In genomic region chr1:208212893-208213292, GRCh38 we compare ENCODE assay signal across 22 cellular contexts. TPM values are rescaled to one million over a fixed set of nuclear protein-coding genes. Genes with fewer than 3 reads are reported as not detected.
A peak's percentile ranks its signal among the peaks of the same experiment; 100 is the strongest.
DNase-seq lines count a peak whose midpoint lies in the region; ATAC-seq, FAIRE-seq and TF ChIP-seq lines count a peak whose summit lies in the region.
"Had no signal": no experiment of that assay in that cellular context is flagged by ENCODE, and none has a peak within 500 bp of the region (broad histone marks: within the 10 kb centered on the region; RNA-seq: fewer than 3 reads in every experiment).

No MANE protein-coding gene starts in this region.

- H3K4me2 ChIP-seq in BLaER1 treated with 17β-estradiol and CSF1 and Interleukin-3, amounts not matched to agents 10 nM and 100 nM = peak overlapping the region; percentile 53 to 91 (median 64); a peak in 18 of 22 replicates

- peak overlapping the region; percentile 64 for H3K27ac Mint-ChIP-seq in type B pancreatic cell
- H3K27ac Mint-ChIP-seq: B cell; CD4-positive, CD25-positive, alpha-beta regulatory T cell had no signal

- TF ChIP-seq CTCF in RWPE2 (IDR thresholded peaks at IDR 0.05; ENCODE audit: poor library complexity, severe bottlenecking) = no peak
- TF ChIP-seq CTCF in lower lobe of right lung (IDR thresholded peaks at IDR 0.05) = no peak
- no peak for TF ChIP-seq CTCF in type B pancreatic cell (conservative IDR thresholded peaks at IDR 0.05)

- peaks cover 19 to 60% (median 34%) of the 10 kb centered on the region in 10 experiments for H3K4me1 ChIP-seq in BLaER1 treated with 17β-estradiol and CSF1 and Interleukin-3, amounts not matched to agents 10 nM and 100 nM
- H3K4me1 ChIP-seq in RWPE2 (ENCODE audit: insufficient read depth, poor library complexity, severe bottlenecking) (peaks cover 39% of the 10 kb centered on the region), lower lobe of right lung (peaks cover 76% of the 10 kb centered on the region)

- intact Hi-C loops in lower lobe of right lung (cut with DNase I) = no loop called here

- peaks cover 65% of the 10 kb centered on the region for H3K36me3 Mint-ChIP-seq in type B pancreatic cell
- H3K36me3 Mint-ChIP-seq: CD4-positive, CD25-positive, alpha-beta regulatory T cell had no signal

- no peaks in the 10 kb centered on the region for H3K9me3 Mint-ChIP-seq in type B pancreatic cell
- H3K9me3 Mint-ChIP-seq: CD4-positive, CD25-positive, alpha-beta regulatory T cell had no signal

- no peak overlapping the region for H3K4me3 Mint-ChIP-seq in type B pancreatic cell
- H3K4me3 Mint-ChIP-seq: B cell; CD4-positive, CD25-positive, alpha-beta regulatory T cell had no signal

- ATAC-seq in RWPE2 (ENCODE audit: low read depth) = no peak
- no peak for ATAC-seq in lower lobe of right lung
- no peak for ATAC-seq in HG02973 (IDR thresholded peaks at IDR 0.05; ENCODE audit: unreplicated experiment)
- ATAC-seq: Right ventricle myocardium inferior had no signal

- peaks cover 34% of the 10 kb centered on the region for H3K4me1 Mint-ChIP-seq in type B pancreatic cell (ENCODE audit: unreplicated experiment)
- H3K4me1 Mint-ChIP-seq: B cell; CD4-positive, CD25-positive, alpha-beta regulatory T cell had no signal

- peak overlapping the region in 5 of 11 experiments; percentile 49 to 71 (median 68); a peak in 9 of 22 replicates for H3K27ac ChIP-seq in BLaER1 treated with 17β-estradiol and CSF1 and Interleukin-3, amounts not matched to agents 10 nM and 100 nM
- H3K27ac ChIP-seq in RWPE2 (ENCODE audit: poor library complexity, severe bottlenecking) (peak overlapping the region; percentile 41), lower lobe of right lung (peak overlapping the region; percentile 2)
- H3K27ac ChIP-seq: GM23248, Peyer's patch, SK-N-MC had no signal

- DNase-seq in RWPE2 (ENCODE audit: low spot score) = no peak
- DNase-seq in lower lobe of right lung = no peak
- no peak for DNase-seq in type B pancreatic cell (ENCODE audit: extremely low spot score, unreplicated experiment)
- DNase-seq in GM12892 (ENCODE audit: insufficient read length) = no peak
- no peak for DNase-seq in activated gamma-delta T cell (lab: John Stamatoyannopoulos, UW)
- DNase-seq: CD4-positive, CD25-positive, alpha-beta regulatory T cell; COR-L47; DMS 273 treated with DMSO at 0.1 percent for 48 hours; DND-41; GM23248; HCEC 1CT; KBM-7; NCI-H1105 treated with DMSO at 0.1 percent for 48 hours; NCI-H1694; NCI-H2081 treated with DMSO at 0.1 percent for 48 hours; NCI-H446 treated with DMSO at 0.1 percent for 48 hours; Peyer's patch had no signal

- no peaks in the 10 kb centered on the region for H3K27me3 Mint-ChIP-seq in type B pancreatic cell

- no peaks in the 10 kb centered on the region; a peak in 1 of 22 replicates for H4K20me1 ChIP-seq in BLaER1 treated with 17β-estradiol and CSF1 and Interleukin-3, amounts not matched to agents 10 nM and 100 nM

- TF ChIP-seq POLR2A in GM12892 (IDR thresholded peaks at IDR 0.05; ENCODE audit: low read depth, low read length) = no peak

- H3K9me3 ChIP-seq in BLaER1 treated with 17β-estradiol and CSF1 and Interleukin-3, amounts not matched to agents 10 nM and 100 nM (replicated peaks in 1 of 11) = no peaks in the 10 kb centered on the region
- H3K9me3 ChIP-seq in RWPE2 (ENCODE audit: severe bottlenecking) (no peaks in the 10 kb centered on the region), lower lobe of right lung (no peaks in the 10 kb centered on the region)
- H3K9me3 ChIP-seq: Peyer's patch had no signal

- H3K4me3 ChIP-seq in BLaER1 treated with 17β-estradiol and CSF1 and Interleukin-3, amounts not matched to agents 10 nM and 100 nM = no peak overlapping the region
- H3K4me3 ChIP-seq in RWPE2 (ENCODE audit: severe bottlenecking) (no peak overlapping the region), lower lobe of right lung (no peak overlapping the region)
- H3K4me3 ChIP-seq: GM23248, Peyer's patch had no signal

- FAIRE-seq in GM12892 (lab: Jason Lieb, UNC) = no peak

- H3K9ac ChIP-seq in BLaER1 treated with 17β-estradiol and CSF1 and Interleukin-3, amounts not matched to agents 10 nM and 100 nM = no peak overlapping the region
- H3K9ac ChIP-seq: GM23248 had no signal

- 0 out of 22 replicates have a peak, but pooled peaks cover 0 to 8% (median 0%) of the 10 kb centered on the region in 11 experiments for H3K27me3 ChIP-seq in BLaER1 treated with 17β-estradiol and CSF1 and Interleukin-3, amounts not matched to agents 10 nM and 100 nM
- H3K27me3 ChIP-seq in RWPE2 (ENCODE audit: insufficient read depth, poor library complexity, severe bottlenecking) (no peaks in the 10 kb centered on the region), lower lobe of right lung (ENCODE audit: low read depth) (no peaks in the 10 kb centered on the region)
- H3K27me3 ChIP-seq: Peyer's patch had no signal

- H3K36me3 ChIP-seq in BLaER1 treated with 17β-estradiol and CSF1 and Interleukin-3, amounts not matched to agents 10 nM and 100 nM = no peaks in the 10 kb centered on the region
- H3K36me3 ChIP-seq in RWPE2 (ENCODE audit: low read depth) (peaks cover 44% of the 10 kb centered on the region), lower lobe of right lung (peaks cover 54% of the 10 kb centered on the region)

RNA-seq across cellular contexts. Expression of gene PLXNA2, which starts 31.3 kb away (rescaled TPM):
- 83.9 TPM for total RNA-seq in lower lobe of right lung
- 80.1 and 120 TPM in 2 replicates for total RNA-seq in type B pancreatic cell (ENCODE audit: low replicate concordance)
- 1.5 TPM for polyA plus RNA-seq in GM12892 (2012; ENCODE audit: missing spikeins)
